18 cellular contexts compared by ENCODE assay signal in genomic region chr4:178917756-178918155, GRCh38.
"Had no signal": no experiment of that assay in that cellular context is flagged by ENCODE, and none has a peak within 500 bp of the region (broad histone marks: within the 10 kb centered on the region; RNA-seq: fewer than 3 reads in every experiment).

No MANE protein-coding gene starts in this region.

- H3K27ac ChIP-seq: brain microvascular endothelial cell, colonic mucosa, left lung, thoracic aorta, upper lobe of left lung had no signal

- ATAC-seq: activated T-cell treated with anti-CD3 and anti-CD28 coated beads, Interleukin-2, amount 50 U/mL, for 72 hours; left lung; stimulated activated naive B cell treated with anti-CD40 and anti-IgM and Interleukin-4, amounts not matched to agents 10 μg/mL and 1 μg/mL and 100 μg/mL, for 72 hours had no signal

- H3K36me3 Mint-ChIP-seq: stimulated activated naive B cell treated with anti-CD40 and anti-IgM and Interleukin-4, amounts not matched to agents 10 μg/mL and 1 μg/mL and 100 μg/mL, for 72 hours had no signal

- H3K4me3 Mint-ChIP-seq: activated T-cell treated with anti-CD3 and anti-CD28 coated beads, Interleukin-2, amount 50 U/mL, for 72 hours; nephron; stimulated activated naive B cell treated with anti-CD40 and anti-IgM and Interleukin-4, amounts not matched to agents 10 μg/mL and 1 μg/mL and 100 μg/mL, for 72 hours had no signal

- DNase-seq: activated CD4-positive, alpha-beta T cell treated with anti-CD3 and anti-CD28 coated beads, Interleukin-2, amount 50 U/mL, for 1 hour; activated CD4-positive, CD25-positive, alpha-beta regulatory T cell treated with anti-CD3 and anti-CD28 coated beads, Interleukin-2, amount 50 U/mL, for 72 hours; activated effector memory CD4-positive, alpha-beta T cell treated with anti-CD3 and anti-CD28 coated beads, Interleukin-2, amount 50 U/mL, for 16 hours; activated naive CD4-positive, alpha-beta T cell treated with anti-CD3 and anti-CD28 coated beads, Interleukin-2, amount 50 U/mL, for 16 hours; activated T-cell treated with anti-CD3 and anti-CD28 coated beads, Interleukin-2, amount 50 U/mL, for 72 hours; aorta; brain microvascular endothelial cell; central memory CD4-positive, alpha-beta T cell; colonic mucosa; erythroblast; foreskin melanocyte; left lung; midbrain; stimulated activated naive B cell treated with anti-CD40 and anti-IgM and Interleukin-4, amounts not matched to agents 10 μg/mL and 1 μg/mL and 100 μg/mL, for 72 hours; upper lobe of left lung had no signal

- H3K9me3 ChIP-seq: colonic mucosa, thoracic aorta had no signal

- H3K9me3 Mint-ChIP-seq: activated T-cell treated with anti-CD3 and anti-CD28 coated beads, Interleukin-2, amount 50 U/mL, for 72 hours; nephron; stimulated activated naive B cell treated with anti-CD40 and anti-IgM and Interleukin-4, amounts not matched to agents 10 μg/mL and 1 μg/mL and 100 μg/mL, for 72 hours had no signal

- H3K4me1 Mint-ChIP-seq: nephron; stimulated activated naive B cell treated with anti-CD40 and anti-IgM and Interleukin-4, amounts not matched to agents 10 μg/mL and 1 μg/mL and 100 μg/mL, for 72 hours had no signal

- H3K27me3 Mint-ChIP-seq: stimulated activated naive B cell treated with anti-CD40 and anti-IgM and Interleukin-4, amounts not matched to agents 10 μg/mL and 1 μg/mL and 100 μg/mL, for 72 hours had no signal

- H3K27me3 ChIP-seq: brain microvascular endothelial cell, colonic mucosa, left lung, upper lobe of left lung had no signal

- H3K4me3 ChIP-seq: colonic mucosa, left lung, thoracic aorta, upper lobe of left lung had no signal

- H3K36me3 ChIP-seq: brain microvascular endothelial cell, colonic mucosa, left lung, thoracic aorta, upper lobe of left lung had no signal

- H3K27ac Mint-ChIP-seq: activated T-cell treated with anti-CD3 and anti-CD28 coated beads, Interleukin-2, amount 50 U/mL, for 72 hours; nephron; stimulated activated naive B cell treated with anti-CD40 and anti-IgM and Interleukin-4, amounts not matched to agents 10 μg/mL and 1 μg/mL and 100 μg/mL, for 72 hours had no signal

- FAIRE-seq: keratinocyte had no signal

- H3K4me1 ChIP-seq: colonic mucosa, left lung, upper lobe of left lung had no signal
